Comparison of ENCODE assay signal across 25 cellular contexts in the genomic region with DNA sequence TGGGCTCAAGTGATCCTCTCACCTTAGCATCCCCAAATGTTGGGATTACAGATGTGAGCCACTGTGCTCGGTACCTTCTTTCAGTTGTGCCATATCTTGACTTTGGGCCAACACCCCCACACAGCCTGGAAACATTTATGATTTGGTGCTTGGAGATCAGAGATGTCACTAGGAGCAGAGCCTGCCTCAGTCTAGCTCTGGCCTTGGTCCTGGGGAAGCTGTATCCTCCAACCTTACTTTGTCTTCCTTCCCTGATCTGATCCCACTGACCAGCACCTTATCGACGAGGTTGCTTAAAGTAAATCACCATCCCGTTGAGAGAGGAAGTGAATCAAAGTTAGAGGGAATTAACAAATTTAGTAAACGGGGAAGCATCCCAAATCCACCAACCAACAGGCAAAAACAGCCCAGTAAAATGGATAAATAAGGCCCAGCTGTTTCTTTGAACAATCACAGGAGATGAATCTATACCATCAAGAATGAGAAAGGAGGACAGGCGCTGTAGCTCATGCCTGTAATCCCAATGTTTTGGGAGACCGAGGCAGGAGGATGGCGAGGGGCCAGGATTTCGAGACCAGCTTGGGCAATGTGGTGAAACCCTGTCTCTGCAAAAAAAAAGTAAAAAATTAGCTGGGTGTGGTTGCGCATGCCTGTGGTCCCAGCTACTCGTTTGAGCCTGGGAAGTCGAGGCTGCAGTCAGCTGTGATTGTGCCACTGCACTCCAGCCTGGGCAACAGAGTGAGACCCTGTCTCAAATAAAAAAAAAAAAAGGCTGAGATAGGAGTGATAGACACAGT. TPM values are rescaled to one million over a fixed set of nuclear protein-coding genes. Genes with fewer than 3 reads are reported as not detected.
DNase-seq lines count a peak whose midpoint lies in the region; ATAC-seq, FAIRE-seq and TF ChIP-seq lines count a peak whose summit lies in the region.
"Had no signal": no experiment of that assay in that cellular context is flagged by ENCODE, and none has a peak within 500 bp of the region (broad histone marks: within the 10 kb centered on the region; RNA-seq: fewer than 3 reads in every experiment).

No MANE protein-coding gene starts in this region.

- H3K4me1 Mint-ChIP-seq in CD4-positive, CD25-positive, alpha-beta regulatory T cell = peaks cover 9 to 28% (median 18%) of the 10 kb centered on the region in 4 donors

- no peak overlapping the region for H2AFZ ChIP-seq in endothelial cell of umbilical vein (ENCODE audit: low read depth, low read length)

- POLR2A ChIA-PET in endothelial cell of umbilical vein (lab: Charles Lee) = no interaction called here

- no peak overlapping the region for H3K9ac ChIP-seq in endothelial cell of umbilical vein (replicated peaks; ENCODE audit: extremely low read depth, insufficient read depth, low read length)

- intact Hi-C loops in endothelial cell of umbilical vein (cut with micrococcal nuclease) (no loop called here), gastrocnemius medialis (cut with DNase I; ENCODE audit: low total_unique reads) (no loop called here), body of pancreas (cut with DNase I) (no loop called here)

- no peaks in the 10 kb centered on the region for H3K9me3 ChIP-seq in CD4-positive, CD25-positive, alpha-beta regulatory T cell (ENCODE audit: control insufficient read depth in 2 of 2, low read length in 2 of 2)
- H3K9me3 ChIP-seq in endothelial cell of umbilical vein (replicated peaks; ENCODE audit: control insufficient read depth, insufficient read depth, low read length) = no peaks in the 10 kb centered on the region
- no peaks in the 10 kb centered on the region for H3K9me3 ChIP-seq in gastrocnemius medialis
- H3K9me3 ChIP-seq in body of pancreas = no peaks in the 10 kb centered on the region
- H3K9me3 ChIP-seq: neutrophil, prostate gland, thoracic aorta had no signal

- no peaks in the 10 kb centered on the region for H3K27me3 Mint-ChIP-seq in CD4-positive, CD25-positive, alpha-beta regulatory T cell
- H3K27me3 Mint-ChIP-seq: activated naive CD8-positive, alpha-beta T cell treated with anti-CD3 and anti-CD28 coated beads, Interleukin-2, amount 10 ng/mL, durations not matched to agents 7 days and 5 days had no signal

- H3K27ac ChIP-seq in CD4-positive, CD25-positive, alpha-beta regulatory T cell (ENCODE audit: insufficient read depth, low read length, poor library complexity, severe bottlenecking) = peak overlapping the region; percentile 5
- H3K27ac ChIP-seq in endothelial cell of umbilical vein (ENCODE audit: insufficient read depth, low read depth, low read length) (no peak overlapping the region), gastrocnemius medialis (peak overlapping the region in 3 of 4 donors; percentile 6 to 64 (median 51)), body of pancreas (no peak overlapping the region)
- H3K27ac ChIP-seq: neutrophil, prostate gland had no signal

- dilution Hi-C loops in endothelial cell of umbilical vein (cut with MboI; ENCODE audit: extremely low pct_ligation_motif_present, low sequenced_read_pairs) = no loop called here

- TF ChIP-seq POLR2A in endothelial cell of umbilical vein (IDR thresholded peaks at IDR 0.05; ENCODE audit: low read depth, low read length) = no peak
- TF ChIP-seq POLR2A in gastrocnemius medialis (IDR thresholded peaks at IDR 0.05) = no peak
- no peak for TF ChIP-seq POLR2A in body of pancreas (IDR thresholded peaks at IDR 0.05)

- no peak overlapping the region for H3K4me2 ChIP-seq in endothelial cell of umbilical vein (ENCODE audit: insufficient read depth, low read length)

- no peaks in the 10 kb centered on the region for H3K9me1 ChIP-seq in endothelial cell of umbilical vein (replicated peaks; ENCODE audit: control insufficient read depth, extremely low read depth, insufficient read depth, low read length)

- 74 to 77% methylated on average over 12 of the region's 12 CpGs for WGBS in body of pancreas, 2 donors

- no peaks in the 10 kb centered on the region for H4K20me1 ChIP-seq in endothelial cell of umbilical vein (replicated peaks; ENCODE audit: control insufficient read depth, extremely low read depth, insufficient read depth, low read length)

- no peak overlapping the region for H3K4me3 ChIP-seq in CD4-positive, CD25-positive, alpha-beta regulatory T cell (ENCODE audit: low read depth, low read length)
- no peak overlapping the region for H3K4me3 ChIP-seq in endothelial cell of umbilical vein (replicated peaks in 1 of 3; ENCODE audit: insufficient read depth in 1 of 3, low read depth in 1 of 3, low read length in 3 of 3)
- no peak overlapping the region for H3K4me3 ChIP-seq in gastrocnemius medialis
- H3K4me3 ChIP-seq in body of pancreas = no peak overlapping the region
- H3K4me3 ChIP-seq: coronary artery, prostate gland, thoracic aorta had no signal

- TF ChIP-seq CTCF in endothelial cell of umbilical vein (IDR thresholded peaks at IDR 0.05; ENCODE audit: extremely low read depth in 1 of 2, insufficient read depth in 1 of 2, low read depth in 1 of 2, low read length in 2 of 2) (no peak), gastrocnemius medialis (IDR thresholded peaks at IDR 0.05 in 4 of 5, conservative IDR thresholded peaks at IDR 0.05 in 1 of 5) (no peak), body of pancreas (IDR thresholded peaks at IDR 0.05) (no peak)

- H3K27me3 ChIP-seq in CD4-positive, CD25-positive, alpha-beta regulatory T cell (ENCODE audit: control insufficient read depth, insufficient read depth, low read length) = no peaks in the 10 kb centered on the region
- no peaks in the 10 kb centered on the region for H3K27me3 ChIP-seq in endothelial cell of umbilical vein (ENCODE audit: control insufficient read depth in 2 of 2, insufficient read depth in 2 of 2, low read length in 2 of 2)
- H3K27me3 ChIP-seq in gastrocnemius medialis = no peaks in the 10 kb centered on the region
- H3K27me3 ChIP-seq in body of pancreas = no peaks in the 10 kb centered on the region

- H3K79me2 ChIP-seq in endothelial cell of umbilical vein (ENCODE audit: control insufficient read depth, insufficient read depth, low read length) = peaks cover 9% of the 10 kb centered on the region

- peak; percentile 12 for FAIRE-seq in endothelial cell of umbilical vein (lab: Jason Lieb, UNC)
- FAIRE-seq: GM12892, GM19239, TTC549 had no signal

- H3K4me1 ChIP-seq in CD4-positive, CD25-positive, alpha-beta regulatory T cell (ENCODE audit: control insufficient read depth, insufficient read depth, low read length, poor library complexity, severe bottlenecking) = peaks cover 20% of the 10 kb centered on the region
- H3K4me1 ChIP-seq in endothelial cell of umbilical vein (ENCODE audit: control insufficient read depth, extremely low read depth, insufficient read depth, low read length) = peaks cover 6% of the 10 kb centered on the region
- H3K4me1 ChIP-seq in gastrocnemius medialis = peaks cover 25% of the 10 kb centered on the region in 2 donors
- H3K4me1 ChIP-seq in body of pancreas = peaks cover 24% of the 10 kb centered on the region

- no peak for TF ChIP-seq EP300 in Ishikawa (IDR thresholded peaks at IDR 0.05; ENCODE audit: borderline replicate concordance)

- peak overlapping the region in 1 of 3 donors; percentile 93 for H3K27ac Mint-ChIP-seq in CD4-positive, CD25-positive, alpha-beta regulatory T cell
- H3K27ac Mint-ChIP-seq: activated naive CD8-positive, alpha-beta T cell treated with anti-CD3 and anti-CD28 coated beads, Interleukin-2, amount 10 ng/mL, durations not matched to agents 7 days and 5 days had no signal

- no peaks in the 10 kb centered on the region for H3K9me3 Mint-ChIP-seq in CD4-positive, CD25-positive, alpha-beta regulatory T cell
- H3K9me3 Mint-ChIP-seq: activated naive CD8-positive, alpha-beta T cell treated with anti-CD3 and anti-CD28 coated beads, Interleukin-2, amount 10 ng/mL, durations not matched to agents 7 days and 5 days had no signal

- no peak for DNase-seq in CD4-positive, CD25-positive, alpha-beta regulatory T cell
- DNase-seq in endothelial cell of umbilical vein (ENCODE audit: low read depth, low spot score) (no peak), gastrocnemius medialis (peak in 1 of 2 donors; percentile 26), NCI-H1092 treated with DMSO at 0.1 percent for 48 hours (lab: John Stamatoyannopoulos, UW) (no peak), body of pancreas (no peak)
- DNase-seq: activated naive CD8-positive, alpha-beta T cell treated with anti-CD3 and anti-CD28 coated beads, Interleukin-2, amount 10 ng/mL, durations not matched to agents 7 days and 5 days; AML-193; DND-41; hippocampal formation; NCI-H1092; NCI-H2081; Right ventricle myocardium superior; stimulated activated CD4-positive, alpha-beta T cell treated with anti-CD3 and anti-CD28 coated beads, Interleukin-1b, Interleukin-23, amount 100 ng/mL, for 48 hours had no signal

- peak overlapping the region in 1 of 4 donors; percentile 70 for H3K4me3 Mint-ChIP-seq in CD4-positive, CD25-positive, alpha-beta regulatory T cell
- H3K4me3 Mint-ChIP-seq: activated naive CD8-positive, alpha-beta T cell treated with anti-CD3 and anti-CD28 coated beads, Interleukin-2, amount 10 ng/mL, durations not matched to agents 7 days and 5 days had no signal

- CTCF ChIA-PET in endothelial cell of umbilical vein (lab: Charles Lee) = interaction anchor here (1.0 to 1.9 kb wide), 3 partner anchors 21 to 100 kb away, joined by 3 to 6 read pairs (median 5); no protein-coding TSS in a partner anchor

- no peak for TF ChIP-seq RAD21 in Ishikawa (IDR thresholded peaks at IDR 0.05; ENCODE audit: low read depth)

- H3K36me3 ChIP-seq in CD4-positive, CD25-positive, alpha-beta regulatory T cell (ENCODE audit: control insufficient read depth, insufficient read depth, low read length) = no peaks in the 10 kb centered on the region
- no peaks in the 10 kb centered on the region for H3K36me3 ChIP-seq in endothelial cell of umbilical vein (ENCODE audit: control insufficient read depth in 2 of 2, extremely low read depth in 1 of 2, insufficient read depth in 2 of 2, low read length in 2 of 2)
- no peaks in the 10 kb centered on the region for H3K36me3 ChIP-seq in gastrocnemius medialis
- H3K36me3 ChIP-seq in body of pancreas (replicated peaks in 1 of 2; ENCODE audit: insufficient read depth in 1 of 2, low read depth in 2 of 2) = no peaks in the 10 kb centered on the region
- H3K36me3 ChIP-seq: neutrophil, prostate gland, thoracic aorta had no signal

- H3K36me3 Mint-ChIP-seq in CD4-positive, CD25-positive, alpha-beta regulatory T cell = peaks cover 18% of the 10 kb centered on the region

- in situ Hi-C loops in gastrocnemius medialis (cut with MboI; ENCODE audit: low sequenced_read_pairs in 4 of 4) = no loop called here

- ATAC-seq in CD4-positive, CD25-positive, alpha-beta regulatory T cell (ENCODE audit: low read depth in 2 of 2) = no peak
- ATAC-seq in gastrocnemius medialis = no peak
- no peak for ATAC-seq in GM18907 (IDR thresholded peaks at IDR 0.05; ENCODE audit: unreplicated experiment)
- ATAC-seq in body of pancreas = no peak

- BruUV-seq in endothelial cell of umbilical vein (replicated peaks; lab: Mats Ljungman, UMichigan) = no TSS peak

RNA-seq across cellular contexts. Expression of gene PLBD2, which starts 3.4 kb away (rescaled TPM):
- total RNA-seq in CD4-positive, CD25-positive, alpha-beta regulatory T cell = 14.4 TPM
- 1 to 10 TPM; 4.9 to 7.0 (median 6.2) TPM for polyA plus RNA-seq in CD4-positive, CD25-positive, alpha-beta regulatory T cell
- total RNA-seq in endothelial cell of umbilical vein (44.8 and 46.8 TPM in 2 replicates), gastrocnemius medialis (10 to 100 TPM; 12.0 to 28.9 (median 26.8) TPM), body of pancreas (10 to 100 TPM; 17.8 to 18.4 TPM)
- 20.3 and 24.4 TPM in 2 replicates for polyA plus RNA-seq in endothelial cell of umbilical vein
- 18.7 and 19.9 TPM in 2 replicates for polyA plus RNA-seq in endothelial cell of umbilical vein (2011; cell fraction: cytosol; rRNA removed)
- polyA plus RNA-seq in endothelial cell of umbilical vein (2011; cell fraction: nucleus; rRNA removed) = 11.3 TPM in 2 replicates
- 34.8 and 40.2 TPM in 2 replicates for polyA plus RNA-seq in endothelial cell of umbilical vein (2012)
- polyA minus RNA-seq in endothelial cell of umbilical vein = 46.2 and 53.5 TPM in 2 replicates
- polyA minus RNA-seq in endothelial cell of umbilical vein (2011; cell fraction: cytosol; rRNA and poly(A)+ RNA removed) = 11.6 TPM
- 11.0 and 11.3 TPM in 2 replicates for polyA minus RNA-seq in endothelial cell of umbilical vein (2011; cell fraction: nucleus; rRNA and poly(A)+ RNA removed)

RNA-seq across cellular contexts. Expression of gene SLC8B1, which starts 26.9 kb away (rescaled TPM):
- 77.8 TPM for total RNA-seq in CD4-positive, CD25-positive, alpha-beta regulatory T cell
- 10 to 100 TPM; 47.4 to 95.0 (median 66.1) TPM for polyA plus RNA-seq in CD4-positive, CD25-positive, alpha-beta regulatory T cell
- total RNA-seq in endothelial cell of umbilical vein (28.4 and 29.9 TPM in 2 replicates), gastrocnemius medialis (10 to 100 TPM in 3 of 4 donors, 1 to 10 TPM in 1; 8.2 to 21.2 (median 14.5) TPM), body of pancreas (10 to 100 TPM; 25.2 to 44.2 TPM)
- polyA plus RNA-seq in endothelial cell of umbilical vein = 45.4 and 50.6 TPM in 2 replicates
- 19.8 and 20.2 TPM in 2 replicates for polyA plus RNA-seq in endothelial cell of umbilical vein (2011; cell fraction: cytosol; rRNA removed)
- polyA plus RNA-seq in endothelial cell of umbilical vein (2011; cell fraction: nucleus; rRNA removed) = 58.1 and 60.3 TPM in 2 replicates
- polyA plus RNA-seq in endothelial cell of umbilical vein (2012) = 33.6 TPM in 2 replicates
- polyA minus RNA-seq in endothelial cell of umbilical vein = 52.3 and 56.8 TPM in 2 replicates
- polyA minus RNA-seq in endothelial cell of umbilical vein (2011; cell fraction: cytosol; rRNA and poly(A)+ RNA removed) = 20.8 TPM
- polyA minus RNA-seq in endothelial cell of umbilical vein (2011; cell fraction: nucleus; rRNA and poly(A)+ RNA removed) = 22.2 and 26.7 TPM in 2 replicates

RNA-seq across cellular contexts. Expression of gene SDS, which starts 41.9 kb away (rescaled TPM):
- total RNA-seq in CD4-positive, CD25-positive, alpha-beta regulatory T cell = not detected
- not detected for polyA plus RNA-seq in CD4-positive, CD25-positive, alpha-beta regulatory T cell
- total RNA-seq in endothelial cell of umbilical vein (not detected in 2 replicates), gastrocnemius medialis (1 to 10 TPM in 2 of 4 donors, under 1 TPM in 2; 0.34 to 2.4 (median 0.86) TPM), body of pancreas (under 1 TPM; 0.33 to 0.52 TPM)
- not detected in 2 replicates for polyA plus RNA-seq in endothelial cell of umbilical vein
- polyA plus RNA-seq in endothelial cell of umbilical vein (2011; cell fraction: cytosol; rRNA removed) = not detected in 2 replicates
- not detected in 2 replicates for polyA plus RNA-seq in endothelial cell of umbilical vein (2011; cell fraction: nucleus; rRNA removed)
- not detected in 2 replicates for polyA plus RNA-seq in endothelial cell of umbilical vein (2012)
- not detected in 2 replicates for polyA minus RNA-seq in endothelial cell of umbilical vein
- not detected for polyA minus RNA-seq in endothelial cell of umbilical vein (2011; cell fraction: cytosol; rRNA and poly(A)+ RNA removed)
- polyA minus RNA-seq in endothelial cell of umbilical vein (2011; cell fraction: nucleus; rRNA and poly(A)+ RNA removed) = not detected in 2 replicates
- total RNA-seq: activated CD8-positive, alpha-beta memory T cell treated with anti-CD3 and anti-CD28 coated beads for 36 hours; HT-29; Right ventricle myocardium superior; skeletal muscle tissue had no signal

Comparison
In these comparisons a context has a peak if more than half of its experiments do, and no peak if none do; other contexts are left out.
1. H3K27ac ChIP-seq: peak in CD4-positive, CD25-positive, alpha-beta regulatory T cell (single experiment) and gastrocnemius medialis (3 of 4); none in endothelial cell of umbilical vein (single experiment) and body of pancreas (0 of 4).